Comparison of ENCODE assay signal across 21 cellular contexts in genomic region chr5:80414113-80414512, GRCh38. TPM values are rescaled to one million over a fixed set of nuclear protein-coding genes. Genes with fewer than 3 reads are reported as not detected.
DNase-seq lines count a peak whose midpoint lies in the region; ATAC-seq, FAIRE-seq and TF ChIP-seq lines count a peak whose summit lies in the region.
"Had no signal": no experiment of that assay in that cellular context is flagged by ENCODE, and none has a peak within 500 bp of the region (broad histone marks: within the 10 kb centered on the region; RNA-seq: fewer than 3 reads in every experiment).

No MANE protein-coding gene starts in this region.

- in situ Hi-C loops in K562 (cut with MboI): loop anchor here (25.0 kb wide), 1 partner anchor 1902 kb away; no protein-coding TSS in a partner anchor

- peaks cover 3% of the 10 kb centered on the region; the same call in 1 of the 3 replicates for H3K36me3 ChIP-seq in K562 (ENCODE audit: control insufficient read depth, insufficient read depth, low read length)
- H3K36me3 ChIP-seq in testis (ENCODE audit: low read depth, missing control alignments): no peaks in the 10 kb centered on the region
- H3K36me3 ChIP-seq: left lung had no signal

- H3K36me3 Mint-ChIP-seq in mesothelial cell of epicardium: peaks cover 6% of the 10 kb centered on the region

- H3K27ac Mint-ChIP-seq in mesothelial cell of epicardium: peak overlapping the region; percentile 18
- H3K27ac Mint-ChIP-seq: activated naive CD8-positive, alpha-beta T cell treated with anti-CD3 and anti-CD28 coated beads, Interleukin-2, amount 50 U/mL, for 24 hours; H9; T-helper 1 cell treated with Interleukin-12 subunit alpha and Interleukin-12 subunit beta and Interleukin-4 antibody, amounts not matched to agents 30 μg/mL and 1 μg/mL, for 36 hours had no signal

- FAIRE-seq in K562 (lab: Jason Lieb, UNC): no peak

- H3K4me1 ChIP-seq in K562 (replicated peaks in 1 of 2; ENCODE audit: control insufficient read depth in 2 of 2, insufficient read depth in 2 of 2, low read length in 2 of 2): peaks cover 0 to 6% of the 10 kb centered on the region in 2 experiments; a peak in 1 of 5 replicates
- H3K4me1 ChIP-seq in testis: peaks cover 8% of the 10 kb centered on the region

- H3K27me3 Mint-ChIP-seq in mesothelial cell of epicardium (ENCODE audit: low read depth): no peaks in the 10 kb centered on the region
- H3K27me3 Mint-ChIP-seq: activated naive CD8-positive, alpha-beta T cell treated with anti-CD3 and anti-CD28 coated beads, Interleukin-2, amount 50 U/mL, for 24 hours; central memory CD8-positive, alpha-beta T cell had no signal

- no peak overlapping the region for H3K4me3 Mint-ChIP-seq in mesothelial cell of epicardium
- H3K4me3 Mint-ChIP-seq: activated naive CD8-positive, alpha-beta T cell treated with anti-CD3 and anti-CD28 coated beads, Interleukin-2, amount 50 U/mL, for 24 hours; central memory CD8-positive, alpha-beta T cell; H9; T-helper 1 cell treated with Interleukin-12 subunit alpha and Interleukin-12 subunit beta and Interleukin-4 antibody, amounts not matched to agents 30 μg/mL and 1 μg/mL, for 36 hours had no signal

- no peak for TF ChIP-seq EP300 in K562 (IDR thresholded peaks at IDR 0.05; ENCODE audit: low read length)

- TF ChIP-seq POLR2A in K562 (conservative IDR thresholded peaks at IDR 0.05) (no peak), testis (IDR thresholded peaks at IDR 0.05) (no peak)

- no peaks in the 10 kb centered on the region for H3K27me3 ChIP-seq in K562 (ENCODE audit: control insufficient read depth in 2 of 2, insufficient read depth in 2 of 2, low read length in 2 of 2)
- H3K27me3 ChIP-seq in testis: no peaks in the 10 kb centered on the region
- H3K27me3 ChIP-seq: BLaER1, left lung had no signal

- DNase-seq in CD1c-positive myeloid dendritic cell (ENCODE audit: extremely low spot score) (peak; percentile 38), MV-4-11 (lab: John Stamatoyannopoulos, UW) (peak; percentile 72), K562 (ENCODE audit: extremely low read depth in 1 of 4, low spot score in 3 of 4) (no peak), mesothelial cell of epicardium (ENCODE audit: low spot score in 2 of 2, unreplicated experiment in 2 of 2) (no peak), cortex of kidney (lab: John Stamatoyannopoulos, UW) (no peak), testis (no peak)
- DNase-seq: activated CD4-positive, CD25-positive, alpha-beta regulatory T cell; activated naive CD8-positive, alpha-beta T cell treated with anti-CD3 and anti-CD28 coated beads, Interleukin-2, amount 50 U/mL, for 24 hours; H9; left lung; NCI-H1436; NCI-H2171 treated with DMSO at 0.1 percent for 48 hours; small intestine; stimulated activated CD4-positive, alpha-beta T cell treated with anti-CD3 and anti-CD28 coated beads, Interleukin-4, amount 100 ng/mL, for 24 hours had no signal

- H2AFZ ChIP-seq in K562 (ENCODE audit: low read depth, low read length): no peak overlapping the region
- H2AFZ ChIP-seq: parathyroid adenoma had no signal

- H3K27ac ChIP-seq in K562 (ENCODE audit: extremely low read depth, low read depth, low read length) (no peak overlapping the region), testis (no peak overlapping the region)
- H3K27ac ChIP-seq: BLaER1, KMS-11, parathyroid adenoma had no signal

- H3K4me1 Mint-ChIP-seq in mesothelial cell of epicardium: peaks cover 19% of the 10 kb centered on the region

- H3K4me3 ChIP-seq in K562: no peak overlapping the region
- H3K4me3 ChIP-seq in testis: no peak overlapping the region
- H3K4me3 ChIP-seq: BLaER1, left lung had no signal

- no peaks in the 10 kb centered on the region; the same call in 1 of the 2 replicates for H4K20me1 ChIP-seq in K562 (replicated peaks; ENCODE audit: control insufficient read depth, insufficient read depth, low read length)

- 73% methylated on average over 1 of the region's 1 CpG for WGBS in K562 (ENCODE audit: insufficient coverage, low coverage, missing lambda C conversion rate)
- 87 to 90% methylated on average over 1 of the region's 1 CpG for WGBS in testis, 2 donors

- no peak overlapping the region for H3K9ac ChIP-seq in K562 (ENCODE audit: insufficient read depth in 1 of 2, low read depth in 2 of 2, low read length in 2 of 2)
- H3K9ac ChIP-seq: BLaER1, KMS-11, parathyroid adenoma had no signal

- TF ChIP-seq CTCF in K562 (IDR thresholded peaks at IDR 0.05 in 2 of 3, conservative IDR thresholded peaks at IDR 0.05 in 1 of 3; ENCODE audit: insufficient read depth in 2 of 3, low read depth in 1 of 3, low read length in 3 of 3): no peak
- no peak for TF ChIP-seq CTCF in mesothelial cell of epicardium (IDR thresholded peaks at IDR 0.05; ENCODE audit: unreplicated experiment)
- no peak for TF ChIP-seq CTCF in testis (IDR thresholded peaks at IDR 0.05)

- POLR2A ChIA-PET in K562 (lab: Yijun Ruan, JAX): no interaction called here

- no peaks in the 10 kb centered on the region for H3K9me3 Mint-ChIP-seq in mesothelial cell of epicardium
- H3K9me3 Mint-ChIP-seq: activated naive CD8-positive, alpha-beta T cell treated with anti-CD3 and anti-CD28 coated beads, Interleukin-2, amount 50 U/mL, for 24 hours; central memory CD8-positive, alpha-beta T cell; T-helper 1 cell treated with Interleukin-12 subunit alpha and Interleukin-12 subunit beta and Interleukin-4 antibody, amounts not matched to agents 30 μg/mL and 1 μg/mL, for 36 hours had no signal

- no peak for TF ChIP-seq RAD21 in K562 (CRISPR knock-in tag; conservative IDR thresholded peaks at IDR 0.05 in 1 of 2, IDR thresholded peaks at IDR 0.05 in 1 of 2)

- peaks cover 26% of the 10 kb centered on the region for H3K79me2 ChIP-seq in K562 (ENCODE audit: control insufficient read depth, insufficient read depth, low read length)

- H3K9me1 ChIP-seq in K562 (ENCODE audit: control insufficient read depth, insufficient read depth, low read length): no peaks in the 10 kb centered on the region

- no peaks in the 10 kb centered on the region for H3K9me3 ChIP-seq in K562 (replicated peaks; ENCODE audit: control insufficient read depth, insufficient read depth, low read depth, low read length)
- H3K9me3 ChIP-seq in testis: no peaks in the 10 kb centered on the region
- H3K9me3 ChIP-seq: left lung had no signal

- CTCF ChIA-PET in K562 (lab: Yijun Ruan, JAX; ENCODE audit: low intra/inter-chr PET ratio): no interaction called here

- H3K4me2 ChIP-seq in K562 (ENCODE audit: insufficient read depth, low read length): no peak overlapping the region
- H3K4me2 ChIP-seq: BLaER1, KMS-11 had no signal

- intact Hi-C loops in K562 (cut with micrococcal nuclease) (no loop called here), testis (cut with DNase I; ENCODE audit: low total_unique reads) (no loop called here)

- ATAC-seq in K562 (no peak), GM21515 (IDR thresholded peaks at IDR 0.05; ENCODE audit: unreplicated experiment) (no peak), GM18907 (IDR thresholded peaks at IDR 0.05; ENCODE audit: unreplicated experiment) (no peak)
- ATAC-seq: activated naive CD8-positive, alpha-beta T cell treated with anti-CD3 and anti-CD28 coated beads, Interleukin-2, amount 50 U/mL, for 24 hours; left lung had no signal

- BruUV-seq in K562 (replicated peaks; lab: Mats Ljungman, UMichigan): no TSS peak

TF ChIP-seq in K562, 482 proteins besides CTCF, POLR2A, EP300 and RAD21:
- no peak for TF ChIP-seq RUNX1 (IDR thresholded peaks at IDR 0.05; ENCODE audit: low read depth)
- TF ChIP-seq ZNF561 (CRISPR knock-in tag; conservative IDR thresholded peaks at IDR 0.05): no peak
- 0 out of 2 replicates have a peak, but pooled peaks have one; percentile 26 for TF ChIP-seq IRF9 (tag; IDR thresholded peaks at IDR 0.05)
- peak; percentile 35; the same call in 1 of the 2 replicates for TF ChIP-seq CEBPG (CRISPR knock-in tag; IDR thresholded peaks at IDR 0.05)
- TF ChIP-seq CEBPG (tag; conservative IDR thresholded peaks at IDR 0.05 in 1 of 2, IDR thresholded peaks at IDR 0.05 in 1 of 2): peak; percentile 65 to 76
- TF ChIP-seq SRF (CRISPR knock-in tag; IDR thresholded peaks at IDR 0.05): no peak
- TF ChIP-seq CEBPB (tag; IDR thresholded peaks at IDR 0.05): peak; percentile 92
- TF ChIP-seq ZNF551 (CRISPR knock-in tag; IDR thresholded peaks at IDR 0.05): no peak

RNA-seq across cellular contexts. Expression of gene ZFYVE16, which starts 6.2 kb away (rescaled TPM):
- total RNA-seq in K562 (2011; cell fraction: chromatin; rRNA removed; ENCODE audit: low replicate concordance): 19.2 and 86.7 TPM in 2 replicates
- total RNA-seq in K562 (2011; cell fraction: nucleolus; rRNA removed): 7.7 and 12.1 TPM in 2 replicates
- total RNA-seq in K562 (2011; cell fraction: nucleoplasm; rRNA removed): 33.4 and 45.9 TPM in 2 replicates
- total RNA-seq in K562 (2014; rRNA removed): 7.4 TPM in 2 replicates
- total RNA-seq in K562 (2014; rRNA removed; fragmentation: Illumina TruSeq; extraction: Trizol): 18.8 and 20.1 TPM in 2 replicates
- 16.1 and 17.8 TPM in 2 replicates for total RNA-seq in K562 (2015; rRNA removed; fragmentation: Illumina TruSeq; extraction: Trizol)
- total RNA-seq in K562 (2021): 18.9 and 22.0 TPM in 2 replicates
- 10.4 and 12.5 TPM in 2 replicates for polyA plus RNA-seq in K562 (2011; rRNA removed)
- polyA plus RNA-seq in K562 (2011; cell fraction: cytosol; rRNA removed): 0.91 and 3.9 TPM in 2 replicates
- polyA plus RNA-seq in K562 (2011; cell fraction: nucleus; rRNA removed): 6.1 and 9.4 TPM in 2 replicates
- 9.7 and 14.9 TPM in 2 replicates for polyA plus RNA-seq in K562 (2012)
- 10.8 and 12.1 TPM in 2 replicates for polyA plus RNA-seq in K562 (2014; fragmentation: Illumina TruSeq; extraction: Trizol)
- polyA plus RNA-seq in K562 (2014; fragmentation: Nextera tagmentation; extraction: Ambion mirVana): 1 to 10 TPM; 6.0 to 8.4 TPM
- polyA plus RNA-seq in K562 (2014; rRNA removed): 8.7 and 13.4 TPM in 2 replicates
- polyA minus RNA-seq in K562 (2011; rRNA and poly(A)+ RNA removed): 25.6 and 37.8 TPM in 2 replicates
- 8.0 and 9.0 TPM in 2 replicates for polyA minus RNA-seq in K562 (2011; cell fraction: cytosol; rRNA and poly(A)+ RNA removed)
- 12.7 and 31.8 TPM in 2 replicates for polyA minus RNA-seq in K562 (2011; cell fraction: nucleus; rRNA and poly(A)+ RNA removed)
- 67.6 to 76.6 TPM (median 75.1 TPM) in 3 replicates for total RNA-seq in mesothelial cell of epicardium
- total RNA-seq in testis: 10 to 100 TPM; 50.0 to 52.7 TPM
- 16.3 TPM for polyA plus RNA-seq in testis (ENCODE audit: insufficient read depth, low read depth, low replicate concordance)

Comparison
In these comparisons a context has a peak if more than half of its experiments do, and no peak if none do; other contexts are left out.
1. DNase-seq: peak in CD1c-positive myeloid dendritic cell (single experiment) and MV-4-11 (single experiment); none in K562 (0 of 4), mesothelial cell of epicardium (0 of 2), cortex of kidney (single experiment) and testis (single experiment).